Comparison of ENCODE assay signal across 21 cellular contexts in the genomic region with DNA sequence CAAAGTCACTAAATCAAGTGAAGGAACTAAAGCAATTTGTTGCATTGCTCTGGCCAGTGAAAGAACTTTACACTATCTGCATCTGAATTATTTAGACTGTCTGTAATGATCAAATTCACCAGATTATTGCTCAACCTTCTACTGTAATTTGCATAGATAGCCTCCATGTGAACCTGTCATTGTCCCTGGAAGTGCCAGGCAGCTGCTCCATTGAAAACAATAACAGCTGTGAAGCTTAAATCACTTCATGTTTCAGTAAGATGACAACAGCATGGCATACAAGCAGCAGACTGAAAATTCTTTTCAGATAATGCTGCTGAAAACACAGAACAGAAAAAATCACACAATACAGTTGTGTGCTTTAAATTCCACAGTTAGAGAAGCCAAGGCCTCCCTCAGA.
A peak's percentile ranks its signal among the peaks of the same experiment; 100 is the strongest.
DNase-seq lines count a peak whose midpoint lies in the region; TF ChIP-seq lines count a peak whose summit lies in the region.
"Had no signal": no experiment of that assay in that cellular context is flagged by ENCODE, and none has a peak within 500 bp of the region (broad histone marks: within the 10 kb centered on the region; RNA-seq: fewer than 3 reads in every experiment).

No MANE protein-coding gene starts in this region.

- peaks cover 10% of the 10 kb centered on the region for H3K36me3 Mint-ChIP-seq in neural progenitor cell
- no peaks in the 10 kb centered on the region for H3K36me3 Mint-ChIP-seq in activated naive CD4-positive, alpha-beta T cell treated with anti-CD3 and anti-CD28 coated beads for 36 hours (ENCODE audit: low read depth)
- H3K36me3 Mint-ChIP-seq: activated CD4-positive, alpha-beta memory T cell treated with anti-CD3 and anti-CD28 coated beads for 36 hours; stimulated activated memory B cell treated with anti-CD40 and anti-IgM and Interleukin-4, amounts not matched to agents 10 μg/mL and 1 μg/mL and 100 μg/mL, for 72 hours had no signal

- peaks cover 3% of the 10 kb centered on the region for H3K27me3 Mint-ChIP-seq in neural progenitor cell (ENCODE audit: insufficient read depth, low read depth)
- H3K27me3 Mint-ChIP-seq in activated naive CD4-positive, alpha-beta T cell treated with anti-CD3 and anti-CD28 coated beads for 36 hours (ENCODE audit: low read depth): no peaks in the 10 kb centered on the region
- H3K27me3 Mint-ChIP-seq: stimulated activated memory B cell treated with anti-CD40 and anti-IgM and Interleukin-4, amounts not matched to agents 10 μg/mL and 1 μg/mL and 100 μg/mL, for 72 hours had no signal

- H3K9me3 ChIP-seq in adipocyte (ENCODE audit: control insufficient read depth, low read length): no peaks in the 10 kb centered on the region
- no peaks in the 10 kb centered on the region for H3K9me3 ChIP-seq in neural progenitor cell (ENCODE audit: low read depth)
- no peaks in the 10 kb centered on the region for H3K9me3 ChIP-seq in effector memory CD4-positive, alpha-beta T cell (ENCODE audit: control insufficient read depth, low read length)
- H3K9me3 ChIP-seq: ascending aorta, right atrium auricular region, thoracic aorta had no signal

- no peak overlapping the region for H3K4me3 Mint-ChIP-seq in neural progenitor cell
- no peak overlapping the region for H3K4me3 Mint-ChIP-seq in activated naive CD4-positive, alpha-beta T cell treated with anti-CD3 and anti-CD28 coated beads for 36 hours
- H3K4me3 Mint-ChIP-seq: activated CD4-positive, alpha-beta memory T cell treated with anti-CD3 and anti-CD28 coated beads for 36 hours; stimulated activated memory B cell treated with anti-CD40 and anti-IgM and Interleukin-4, amounts not matched to agents 10 μg/mL and 1 μg/mL and 100 μg/mL, for 72 hours had no signal

- no peaks in the 10 kb centered on the region for H4K20me1 ChIP-seq in neural progenitor cell (ENCODE audit: low read depth)

- H3K4me3 ChIP-seq in adipocyte (ENCODE audit: low read length): no peak overlapping the region
- H3K4me3 ChIP-seq in neural progenitor cell: no peak overlapping the region
- H3K4me3 ChIP-seq in effector memory CD4-positive, alpha-beta T cell (ENCODE audit: insufficient read depth, low read depth, low read length, poor library complexity, severe bottlenecking): no peak overlapping the region
- no peak overlapping the region for H3K4me3 ChIP-seq in brain microvascular endothelial cell (ENCODE audit: low read depth, low read length)
- H3K4me3 ChIP-seq: ascending aorta, PC-9, right atrium auricular region, thoracic aorta had no signal

- in situ Hi-C loops in brain microvascular endothelial cell (cut with HindIII; ENCODE audit: low pct_ligation_motif_present, low sequenced_read_pairs): no loop called here

- no peaks in the 10 kb centered on the region for H3K79me2 ChIP-seq in neural progenitor cell (ENCODE audit: low read depth)

- H3K27ac ChIP-seq in neural progenitor cell (no peak overlapping the region), brain microvascular endothelial cell (no peak overlapping the region)
- H3K27ac ChIP-seq in effector memory CD4-positive, alpha-beta T cell (ENCODE audit: insufficient read depth, low read length, poor library complexity, severe bottlenecking): no peak overlapping the region
- H3K27ac ChIP-seq: ascending aorta, PC-9, right atrium auricular region, thoracic aorta, WERI-Rb-1 had no signal

- H3K9ac ChIP-seq in adipocyte (ENCODE audit: low read length) (no peak overlapping the region), neural progenitor cell (no peak overlapping the region)

- H3K9me3 Mint-ChIP-seq in neural progenitor cell: peaks cover 3% of the 10 kb centered on the region
- H3K9me3 Mint-ChIP-seq in activated naive CD4-positive, alpha-beta T cell treated with anti-CD3 and anti-CD28 coated beads for 36 hours: no peaks in the 10 kb centered on the region
- H3K9me3 Mint-ChIP-seq: activated CD4-positive, alpha-beta memory T cell treated with anti-CD3 and anti-CD28 coated beads for 36 hours; stimulated activated memory B cell treated with anti-CD40 and anti-IgM and Interleukin-4, amounts not matched to agents 10 μg/mL and 1 μg/mL and 100 μg/mL, for 72 hours had no signal

- peaks cover 3% of the 10 kb centered on the region for H3K4me1 ChIP-seq in adipocyte (ENCODE audit: control insufficient read depth, insufficient read depth, low read length)
- peaks cover 36% of the 10 kb centered on the region for H3K4me1 ChIP-seq in neural progenitor cell
- no peaks in the 10 kb centered on the region for H3K4me1 ChIP-seq in effector memory CD4-positive, alpha-beta T cell (ENCODE audit: control insufficient read depth, insufficient read depth, low read length, poor library complexity, severe bottlenecking)
- H3K4me1 ChIP-seq: ascending aorta, right atrium auricular region had no signal

- TF ChIP-seq CTCF in neural progenitor cell (IDR thresholded peaks at IDR 0.05): no peak
- TF ChIP-seq CTCF in brain microvascular endothelial cell (IDR thresholded peaks at IDR 0.05; ENCODE audit: low read depth, low read length, missing control alignments): no peak

- no peak overlapping the region for H3K4me2 ChIP-seq in neural progenitor cell
- H3K4me2 ChIP-seq: PC-9 had no signal

- H3K4me1 Mint-ChIP-seq in neural progenitor cell: peaks cover 66% of the 10 kb centered on the region
- H3K4me1 Mint-ChIP-seq in activated naive CD4-positive, alpha-beta T cell treated with anti-CD3 and anti-CD28 coated beads for 36 hours (ENCODE audit: low read depth): no peaks in the 10 kb centered on the region
- H3K4me1 Mint-ChIP-seq: stimulated activated memory B cell treated with anti-CD40 and anti-IgM and Interleukin-4, amounts not matched to agents 10 μg/mL and 1 μg/mL and 100 μg/mL, for 72 hours had no signal

- H3K27ac Mint-ChIP-seq in neural progenitor cell: peak overlapping the region; percentile 98
- H3K27ac Mint-ChIP-seq in activated naive CD4-positive, alpha-beta T cell treated with anti-CD3 and anti-CD28 coated beads for 36 hours: no peak overlapping the region
- H3K27ac Mint-ChIP-seq: activated CD4-positive, alpha-beta memory T cell treated with anti-CD3 and anti-CD28 coated beads for 36 hours; stimulated activated memory B cell treated with anti-CD40 and anti-IgM and Interleukin-4, amounts not matched to agents 10 μg/mL and 1 μg/mL and 100 μg/mL, for 72 hours had no signal

- H3K36me3 ChIP-seq in adipocyte (ENCODE audit: control insufficient read depth, insufficient read depth, low read length, severe bottlenecking): no peaks in the 10 kb centered on the region
- H3K36me3 ChIP-seq in neural progenitor cell: no peaks in the 10 kb centered on the region
- H3K36me3 ChIP-seq in effector memory CD4-positive, alpha-beta T cell (ENCODE audit: control insufficient read depth, insufficient read depth, low read length): no peaks in the 10 kb centered on the region
- H3K36me3 ChIP-seq in brain microvascular endothelial cell (replicated peaks): no peaks in the 10 kb centered on the region
- H3K36me3 ChIP-seq: ascending aorta, right atrium auricular region, thoracic aorta, WERI-Rb-1 had no signal

- H3K27me3 ChIP-seq in adipocyte (replicated peaks; ENCODE audit: control insufficient read depth, insufficient read depth, low read length): no peaks in the 10 kb centered on the region
- H3K27me3 ChIP-seq in neural progenitor cell: no peaks in the 10 kb centered on the region
- H3K27me3 ChIP-seq in effector memory CD4-positive, alpha-beta T cell (replicated peaks; ENCODE audit: control insufficient read depth, insufficient read depth, low read length, poor library complexity, severe bottlenecking): no peaks in the 10 kb centered on the region
- H3K27me3 ChIP-seq in brain microvascular endothelial cell (replicated peaks): no peaks in the 10 kb centered on the region
- H3K27me3 ChIP-seq: ascending aorta, right atrium auricular region had no signal

- DNase-seq in DMS153 (lab: John Stamatoyannopoulos, UW) (peak; percentile 66), NCI-H2029 (lab: John Stamatoyannopoulos, UW) (peak; percentile 85), adipocyte (ENCODE audit: low read depth) (peak; percentile 73), neural progenitor cell (ENCODE audit: low spot score) (no peak), brain microvascular endothelial cell (no peak)
- no peak for DNase-seq in effector memory CD4-positive, alpha-beta T cell
- no peak for DNase-seq in activated naive CD4-positive, alpha-beta T cell treated with anti-CD3 and anti-CD28 coated beads for 36 hours
- DNase-seq: activated CD4-positive, alpha-beta memory T cell treated with anti-CD3 and anti-CD28 coated beads for 36 hours; activated naive CD4-positive, alpha-beta T cell treated with Interleukin-2 at 50 U/mL for 16 hours; EL; glutamatergic neuron; Karpas-422; midbrain; NCI-H1092; PC-9; T-helper 2 cell; WERI-Rb-1 had no signal

- H2AFZ ChIP-seq in neural progenitor cell (replicated peaks): peak overlapping the region; percentile 2
- H2AFZ ChIP-seq: PC-9 had no signal

- CTCF ChIA-PET in activated naive CD4-positive, alpha-beta T cell treated with anti-CD3 and anti-CD28 coated beads for 36 hours (lab: Charles Lee): no interaction called here

- intact Hi-C loops in activated naive CD4-positive, alpha-beta T cell treated with anti-CD3 and anti-CD28 coated beads for 36 hours (cut with micrococcal nuclease): no loop called here

- H3F3A ChIP-seq in neural progenitor cell (ENCODE audit: low read depth): peaks cover 26% of the 10 kb centered on the region

Comparison
In these comparisons a context has a peak if more than half of its experiments do, and no peak if none do; other contexts are left out.
1. DNase-seq: peak in DMS153 (single experiment), NCI-H2029 (single experiment) and adipocyte (single experiment); none in neural progenitor cell (single experiment), effector memory CD4-positive, alpha-beta T cell (0 of 3), activated naive CD4-positive, alpha-beta T cell treated with anti-CD3 and anti-CD28 coated beads for 36 hours (single experiment) and brain microvascular endothelial cell (single experiment).